ENCODE assay signal across 8 cellular contexts in genomic region chrX:104168127-104168526, GRCh38. TPM values are rescaled to one million over a fixed set of nuclear protein-coding genes. Genes with fewer than 3 reads are reported as not detected.
DNase-seq lines count a peak whose midpoint lies in the region; ATAC-seq and TF ChIP-seq lines count a peak whose summit lies in the region.

No MANE protein-coding gene starts in this region.

- peaks cover 6% of the 10 kb centered on the region for H3K4me1 ChIP-seq in mucosa of descending colon (ENCODE audit: low read depth)

- H3K27ac Mint-ChIP-seq in activated T-cell treated with anti-CD3 and anti-CD28 coated beads, Interleukin-2, amount 50 U/mL, for 72 hours: peak overlapping the region; percentile 88
- no peak overlapping the region for H3K27ac Mint-ChIP-seq in stimulated activated memory B cell treated with anti-CD40 and anti-IgM and Interleukin-4, amounts not matched to agents 10 μg/mL and 1 μg/mL and 100 μg/mL, for 72 hours

- no peaks in the 10 kb centered on the region for H3K9me3 Mint-ChIP-seq in activated T-cell treated with anti-CD3 and anti-CD28 coated beads, Interleukin-2, amount 50 U/mL, for 72 hours
- H3K9me3 Mint-ChIP-seq in stimulated activated memory B cell treated with anti-CD40 and anti-IgM and Interleukin-4, amounts not matched to agents 10 μg/mL and 1 μg/mL and 100 μg/mL, for 72 hours: no peaks in the 10 kb centered on the region

- no peak for ATAC-seq in activated T-cell treated with anti-CD3 and anti-CD28 coated beads, Interleukin-2, amount 50 U/mL, for 72 hours (replicated peaks in 1 of 2)
- no peak for ATAC-seq in stimulated activated memory B cell treated with anti-CD40 and anti-IgM and Interleukin-4, amounts not matched to agents 10 μg/mL and 1 μg/mL and 100 μg/mL, for 72 hours
- no peak for ATAC-seq in mucosa of descending colon

- no peaks in the 10 kb centered on the region for H3K36me3 ChIP-seq in mucosa of descending colon (ENCODE audit: low read depth)

- no peak for TF ChIP-seq CTCF in WI38 (IDR thresholded peaks at IDR 0.05; ENCODE audit: low read depth, low read length)
- TF ChIP-seq CTCF in foreskin fibroblast (IDR thresholded peaks at IDR 0.05; ENCODE audit: low read depth, low read length): no peak
- TF ChIP-seq CTCF in GM13977 (IDR thresholded peaks at IDR 0.05; ENCODE audit: extremely low read depth, insufficient read depth, missing control alignments): no peak
- TF ChIP-seq CTCF in mucosa of descending colon (IDR thresholded peaks at IDR 0.05): no peak

- peaks cover 36% of the 10 kb centered on the region for H3K4me1 Mint-ChIP-seq in activated T-cell treated with anti-CD3 and anti-CD28 coated beads, Interleukin-2, amount 50 U/mL, for 72 hours (ENCODE audit: low read depth)
- H3K4me1 Mint-ChIP-seq in stimulated activated memory B cell treated with anti-CD40 and anti-IgM and Interleukin-4, amounts not matched to agents 10 μg/mL and 1 μg/mL and 100 μg/mL, for 72 hours: peaks cover 38% of the 10 kb centered on the region

- DNase-seq in activated T-cell treated with anti-CD3 and anti-CD28 coated beads, Interleukin-2, amount 50 U/mL, for 72 hours: no peak
- no peak for DNase-seq in activated T-cell treated with anti-CD3 and anti-CD28 coated beads, Interleukin-2, amount 50 U/mL, for 48 hours
- DNase-seq in foreskin fibroblast: no peak
- DNase-seq in hepatic stellate cell (ENCODE audit: low spot score): no peak
- no peak for DNase-seq in GM13977 (ENCODE audit: low spot score)
- no peak for DNase-seq in mucosa of descending colon

- H3K27me3 Mint-ChIP-seq in activated T-cell treated with anti-CD3 and anti-CD28 coated beads, Interleukin-2, amount 50 U/mL, for 72 hours (ENCODE audit: low read depth): peaks cover 25% of the 10 kb centered on the region
- H3K27me3 Mint-ChIP-seq in stimulated activated memory B cell treated with anti-CD40 and anti-IgM and Interleukin-4, amounts not matched to agents 10 μg/mL and 1 μg/mL and 100 μg/mL, for 72 hours: no peaks in the 10 kb centered on the region

- H3K4me3 ChIP-seq in WI38 (ENCODE audit: low read depth, low read length) (peak overlapping the region; percentile 74; the same call in 1 of the 2 replicates), foreskin fibroblast (ENCODE audit: low read depth in 1 of 2, low read length in 2 of 2) (peak overlapping the region; percentile 82 to 84), mucosa of descending colon (no peak overlapping the region)

- H3K9me3 ChIP-seq in mucosa of descending colon: no peaks in the 10 kb centered on the region

- peak overlapping the region; percentile 78 to 97 for H3K4me3 Mint-ChIP-seq in activated T-cell treated with anti-CD3 and anti-CD28 coated beads, Interleukin-2, amount 50 U/mL, for 72 hours
- H3K4me3 Mint-ChIP-seq in stimulated activated memory B cell treated with anti-CD40 and anti-IgM and Interleukin-4, amounts not matched to agents 10 μg/mL and 1 μg/mL and 100 μg/mL, for 72 hours: peak overlapping the region; percentile 78

- H3K36me3 Mint-ChIP-seq in activated T-cell treated with anti-CD3 and anti-CD28 coated beads, Interleukin-2, amount 50 U/mL, for 72 hours (ENCODE audit: insufficient read depth in 2 of 2): peaks cover under 1 to 5% of the 10 kb centered on the region in 2 donors
- peaks cover 6% of the 10 kb centered on the region for H3K36me3 Mint-ChIP-seq in stimulated activated memory B cell treated with anti-CD40 and anti-IgM and Interleukin-4, amounts not matched to agents 10 μg/mL and 1 μg/mL and 100 μg/mL, for 72 hours

- in situ Hi-C loops in GM13977 (cut with MboI; ENCODE audit: low pct_unique_long_range_greater_than_20kb, low sequenced_read_pairs, unreplicated experiment): no loop called here

- intact Hi-C loops in mucosa of descending colon (cut with DNase I, micrococcal nuclease): no loop called here

RNA-seq across cellular contexts. Expression of gene FAM199X, which starts 1.9 kb away (rescaled TPM):
- 10 to 100 TPM; 11.8 to 13.5 TPM for total RNA-seq in activated T-cell treated with anti-CD3 and anti-CD28 coated beads, Interleukin-2, amount 50 U/mL, for 72 hours
- total RNA-seq in mucosa of descending colon: 10 to 100 TPM; 18.3 to 22.2 (median 21.9) TPM

RNA-seq across cellular contexts. Expression of gene SLC25A53, which starts 11.3 kb away (rescaled TPM):
- total RNA-seq in activated T-cell treated with anti-CD3 and anti-CD28 coated beads, Interleukin-2, amount 50 U/mL, for 72 hours: 1 to 10 TPM; 3.7 to 3.8 TPM
- total RNA-seq in mucosa of descending colon: 10 to 100 TPM in 1 of 3 donors, 1 to 10 TPM in 2; 7.2 to 18.0 (median 8.5) TPM

RNA-seq across cellular contexts. Expression of gene ZCCHC18, which starts 55.8 kb away (rescaled TPM):
- 1 to 10 TPM; 1.4 to 3.0 TPM for total RNA-seq in activated T-cell treated with anti-CD3 and anti-CD28 coated beads, Interleukin-2, amount 50 U/mL, for 72 hours
- total RNA-seq in mucosa of descending colon: 1 to 10 TPM in 1 of 3 donors, under 1 TPM in 2; 0.14 to 1.0 (median 0.55) TPM
